ENCODE assay signal across 35 cellular contexts in genomic region chr7:78024591-78024990, GRCh38.
"Had no signal": no experiment of that assay in that cellular context is flagged by ENCODE, and none has a peak within 500 bp of the region (broad histone marks: within the 10 kb centered on the region; RNA-seq: fewer than 3 reads in every experiment).

No MANE protein-coding gene starts in this region.

- H3K4me1 ChIP-seq: breast epithelium had no signal

- H3K9me3 Mint-ChIP-seq: activated CD4-positive, alpha-beta memory T cell treated with anti-CD3 and anti-CD28 coated beads for 36 hours; activated CD4-positive, alpha-beta T cell treated with anti-CD3 and anti-CD28 coated beads, Interleukin-2, amount 10 ng/mL, durations not matched to agents 24 days and 14 days; activated CD8-positive, alpha-beta T cell treated with anti-CD3 and anti-CD28 coated beads for 36 hours; activated naive CD4-positive, alpha-beta T cell treated with anti-CD3 and anti-CD28 coated beads for 36 hours; activated naive CD4-positive, alpha-beta T cell treated with anti-CD3 and anti-CD28 coated beads, Interleukin-2, amount 50 U/mL, for 72 hours; activated naive CD8-positive, alpha-beta T cell treated with anti-CD3 and anti-CD28 coated beads for 36 hours; activated T-cell treated with anti-CD3 and anti-CD28 coated beads, Interleukin-2, amount 50 U/mL, for 4 hours; activated T-cell treated with anti-CD3 and anti-CD28 coated beads, Interleukin-2, amount 50 U/mL, for 72 hours; activated T-helper 1 cell treated with anti-CD3 and anti-CD28 coated beads, Interleukin-12 subunit alpha, Interleukin-12 subunit beta, Interleukin-2, Interleukin-4 antibody, amounts not matched to agents 30 ng/mL and 10 ng/mL and 1 ng/mL, durations not matched to agents 14 hours and 24 hours and 36 hours; activated T-helper 17 cell treated with anti-CD3 and anti-CD28 coated beads, Interleukin-2, amount 50 U/mL, for 72 hours; T-helper 1 cell treated with Interleukin-12 subunit alpha and Interleukin-12 subunit beta and Interleukin-4 antibody, amounts not matched to agents 30 μg/mL and 1 μg/mL, for 36 hours; T-helper 2 cell treated with Interferon-gamma antibody and Interleukin-4, amounts not matched to agents 5 μg/mL and 100 μg/mL, for 36 hours; WTC11 had no signal

- H3K27ac ChIP-seq: adrenal gland, body of pancreas, brain microvascular endothelial cell, breast epithelium, VCaP had no signal

- H3K4me3 Mint-ChIP-seq: activated CD4-positive, alpha-beta memory T cell treated with anti-CD3 and anti-CD28 coated beads for 36 hours; activated CD4-positive, alpha-beta T cell treated with anti-CD3 and anti-CD28 coated beads, Interleukin-2, amount 10 ng/mL, durations not matched to agents 24 days and 14 days; activated CD8-positive, alpha-beta T cell treated with anti-CD3 and anti-CD28 coated beads for 36 hours; activated naive CD4-positive, alpha-beta T cell treated with anti-CD3 and anti-CD28 coated beads for 36 hours; activated naive CD8-positive, alpha-beta T cell treated with anti-CD3 and anti-CD28 coated beads for 36 hours; activated T-cell treated with anti-CD3 and anti-CD28 coated beads, Interleukin-2, amount 50 U/mL, for 4 hours; activated T-cell treated with anti-CD3 and anti-CD28 coated beads, Interleukin-2, amount 50 U/mL, for 72 hours; activated T-helper 1 cell treated with anti-CD3 and anti-CD28 coated beads, Interleukin-12 subunit alpha, Interleukin-12 subunit beta, Interleukin-2, Interleukin-4 antibody, amounts not matched to agents 30 ng/mL and 10 ng/mL and 1 ng/mL, durations not matched to agents 14 hours and 24 hours and 36 hours; activated T-helper 17 cell treated with anti-CD3 and anti-CD28 coated beads, Interleukin-2, amount 50 U/mL, for 72 hours; T-helper 1 cell treated with Interleukin-12 subunit alpha and Interleukin-12 subunit beta and Interleukin-4 antibody, amounts not matched to agents 30 μg/mL and 1 μg/mL, for 36 hours; T-helper 2 cell treated with Interferon-gamma antibody and Interleukin-4, amounts not matched to agents 5 μg/mL and 100 μg/mL, for 36 hours; WTC11 had no signal

- H3K9me3 ChIP-seq: adrenal gland, body of pancreas, breast epithelium had no signal

- H3K36me3 ChIP-seq: adrenal gland, brain microvascular endothelial cell, breast epithelium had no signal

- H3K4me3 ChIP-seq: adrenal gland, body of pancreas, breast epithelium had no signal

- DNase-seq: activated CD4-positive, alpha-beta memory T cell treated with anti-CD3 and anti-CD28 coated beads for 36 hours; activated CD4-positive, alpha-beta T cell treated with anti-CD3 and anti-CD28 coated beads for 4 hours; activated CD4-positive, alpha-beta T cell treated with anti-CD3 and anti-CD28 coated beads, Interleukin-2, amount 10 ng/mL, durations not matched to agents 24 days and 14 days; activated CD4-positive, alpha-beta T cell treated with anti-CD3 and anti-CD28 coated beads, Interleukin-2, amount 50 U/mL, for 1 hour; activated CD4-positive, alpha-beta T cell treated with anti-CD3 and anti-CD28 coated beads, Interleukin-2, amount 50 U/mL, for 4 hours; activated CD4-positive, CD25-positive, alpha-beta regulatory T cell treated with anti-CD3 and anti-CD28 coated beads, Interleukin-2, amount 50 U/mL, for 72 hours; activated CD8-positive, alpha-beta memory T cell treated with anti-CD3 and anti-CD28 coated beads, Interleukin-2, amount 50 U/mL, for 4 hours; activated CD8-positive, alpha-beta T cell treated with anti-CD3 and anti-CD28 coated beads for 36 hours; activated effector memory CD4-positive, alpha-beta T cell treated with anti-CD3 and anti-CD28 coated beads, Interleukin-2, amount 50 U/mL, for 16 hours; activated gamma-delta T cell treated with Interleukin-2 at 50 U/mL for 16 hours; activated naive CD4-positive, alpha-beta T cell; activated naive CD4-positive, alpha-beta T cell treated with anti-CD3 and anti-CD28 coated beads for 36 hours; activated naive CD4-positive, alpha-beta T cell treated with anti-CD3 and anti-CD28 coated beads, Interleukin-2, amount 50 U/mL, for 16 hours; activated naive CD8-positive, alpha-beta T cell treated with anti-CD3 and anti-CD28 coated beads for 36 hours; activated T-cell treated with anti-CD3 and anti-CD28 coated beads for 4 hours; activated T-cell treated with anti-CD3 and anti-CD28 coated beads, Interleukin-2, amount 50 U/mL, for 1 hour; activated T-cell treated with anti-CD3 and anti-CD28 coated beads, Interleukin-2, amount 50 U/mL, for 4 hours; activated T-cell treated with anti-CD3 and anti-CD28 coated beads, Interleukin-2, amount 50 U/mL, for 72 hours; adrenal gland; amniotic stem cell; aorta; body of pancreas; brain microvascular endothelial cell; central memory CD4-positive, alpha-beta T cell; T-helper 1 cell; T-helper 2 cell; T-helper 9 cell had no signal

- ATAC-seq: activated CD8-positive, alpha-beta T cell treated with anti-CD3 and anti-CD28 coated beads for 36 hours; activated naive CD4-positive, alpha-beta T cell treated with anti-CD3 and anti-CD28 coated beads, Interleukin-2, amount 50 U/mL, for 72 hours; activated T-cell treated with anti-CD3 and anti-CD28 coated beads, Interleukin-2, amount 50 U/mL, for 4 hours; activated T-cell treated with anti-CD3 and anti-CD28 coated beads, Interleukin-2, amount 50 U/mL, for 72 hours; activated T-helper 17 cell treated with anti-CD3 and anti-CD28 coated beads, Interleukin-2, amount 50 U/mL, for 72 hours; body of pancreas; WTC11 had no signal

- H3K27ac Mint-ChIP-seq: activated CD4-positive, alpha-beta memory T cell treated with anti-CD3 and anti-CD28 coated beads for 36 hours; activated CD4-positive, alpha-beta T cell treated with anti-CD3 and anti-CD28 coated beads, Interleukin-2, amount 10 ng/mL, durations not matched to agents 24 days and 14 days; activated CD8-positive, alpha-beta T cell treated with anti-CD3 and anti-CD28 coated beads for 36 hours; activated naive CD4-positive, alpha-beta T cell treated with anti-CD3 and anti-CD28 coated beads for 36 hours; activated naive CD4-positive, alpha-beta T cell treated with anti-CD3 and anti-CD28 coated beads, Interleukin-2, amount 50 U/mL, for 72 hours; activated naive CD8-positive, alpha-beta T cell treated with anti-CD3 and anti-CD28 coated beads for 36 hours; activated T-cell treated with anti-CD3 and anti-CD28 coated beads, Interleukin-2, amount 50 U/mL, for 72 hours; activated T-helper 1 cell treated with anti-CD3 and anti-CD28 coated beads, Interleukin-12 subunit alpha, Interleukin-12 subunit beta, Interleukin-2, Interleukin-4 antibody, amounts not matched to agents 30 ng/mL and 10 ng/mL and 1 ng/mL, durations not matched to agents 14 hours and 24 hours and 36 hours; activated T-helper 17 cell treated with anti-CD3 and anti-CD28 coated beads, Interleukin-2, amount 50 U/mL, for 72 hours; T-helper 1 cell treated with Interleukin-12 subunit alpha and Interleukin-12 subunit beta and Interleukin-4 antibody, amounts not matched to agents 30 μg/mL and 1 μg/mL, for 36 hours; T-helper 2 cell treated with Interferon-gamma antibody and Interleukin-4, amounts not matched to agents 5 μg/mL and 100 μg/mL, for 36 hours; WTC11 had no signal

- H3K36me3 Mint-ChIP-seq: activated CD4-positive, alpha-beta memory T cell treated with anti-CD3 and anti-CD28 coated beads for 36 hours; activated naive CD4-positive, alpha-beta T cell treated with anti-CD3 and anti-CD28 coated beads, Interleukin-2, amount 50 U/mL, for 72 hours; activated naive CD8-positive, alpha-beta T cell treated with anti-CD3 and anti-CD28 coated beads for 36 hours; WTC11 had no signal

- H3K27me3 Mint-ChIP-seq: activated T-helper 17 cell treated with anti-CD3 and anti-CD28 coated beads, Interleukin-2, amount 50 U/mL, for 72 hours had no signal

- H3K27me3 ChIP-seq: adrenal gland, body of pancreas, brain microvascular endothelial cell, breast epithelium had no signal
